In genomic region chr9:71638627-71639026, GRCh38 we compare ENCODE assay signal across 9 cellular contexts.
A peak's percentile ranks its signal among the peaks of the same experiment; 100 is the strongest.
DNase-seq lines count a peak whose midpoint lies in the region; ATAC-seq and TF ChIP-seq lines count a peak whose summit lies in the region.
"Had no signal": no experiment of that assay in that cellular context is flagged by ENCODE, and none has a peak within 500 bp of the region (broad histone marks: within the 10 kb centered on the region; RNA-seq: fewer than 3 reads in every experiment).

No MANE protein-coding gene starts in this region.

- DNase-seq in HT1080 (ENCODE audit: low read depth) = peak; percentile 20
- DNase-seq in activated CD8-positive, alpha-beta T cell treated with anti-CD3 and anti-CD28 coated beads, Interleukin-2, amount 10 ng/mL, durations not matched to agents 7 days and 5 days = peak; percentile 25
- DNase-seq in right cardiac atrium = peak in 2 of 3 donors; percentile 44 to 51
- no peak for DNase-seq in GM19240 (ENCODE audit: insufficient read length, low spot score)
- DNase-seq in OCI-LY7 (ENCODE audit: low spot score) = no peak
- DNase-seq in DMS114 treated with DMSO at 0.1 percent for 48 hours (lab: John Stamatoyannopoulos, UW; ENCODE audit: unreplicated experiment) = no peak
- DNase-seq in WTC11 (ENCODE audit: low spot score) = no peak
- DNase-seq: stimulated activated CD4-positive, alpha-beta T cell treated with anti-CD3 and anti-CD28 coated beads, Interleukin-4, amount 100 ng/mL, for 4 hours had no signal

- H3K9me3 Mint-ChIP-seq in activated CD8-positive, alpha-beta T cell treated with anti-CD3 and anti-CD28 coated beads, Interleukin-2, amount 10 ng/mL, durations not matched to agents 7 days and 5 days (ENCODE audit: insufficient read depth) = no peaks in the 10 kb centered on the region
- no peaks in the 10 kb centered on the region for H3K9me3 Mint-ChIP-seq in WTC11

- no peaks in the 10 kb centered on the region for H3K27me3 ChIP-seq in right cardiac atrium (ENCODE audit: control insufficient read depth, insufficient read depth)
- H3K27me3 ChIP-seq in skeletal muscle tissue (ENCODE audit: control insufficient read depth in 3 of 3, insufficient read depth in 3 of 3, low read length in 3 of 3) = no peaks in the 10 kb centered on the region

- intact Hi-C loops in right cardiac atrium (cut with DNase I) (no loop called here), OCI-LY7 (cut with micrococcal nuclease; ENCODE audit: unreplicated experiment) (no loop called here)

- H3K27me3 Mint-ChIP-seq in activated CD8-positive, alpha-beta T cell treated with anti-CD3 and anti-CD28 coated beads, Interleukin-2, amount 10 ng/mL, durations not matched to agents 7 days and 5 days (ENCODE audit: low read depth) = peaks cover 7% of the 10 kb centered on the region
- H3K27me3 Mint-ChIP-seq in WTC11 (ENCODE audit: low read depth) = no peaks in the 10 kb centered on the region

- CTCF ChIA-PET in activated CD8-positive, alpha-beta T cell treated with anti-CD3 and anti-CD28 coated beads, Interleukin-2, amount 10 ng/mL, durations not matched to agents 7 days and 5 days (lab: Charles Lee) = interaction anchor here (0.9 to 1.8 kb wide), 5 partner anchors 8 to 78 kb away, joined by 3 to 7 read pairs (median 4); no protein-coding TSS in a partner anchor
- CTCF ChIA-PET in OCI-LY7 (lab: Charles Lee; ENCODE audit: unreplicated experiment) (interaction anchor here (1.5 kb wide), 1 partner anchor 23 kb away, joined by 3 read pairs; no protein-coding TSS in a partner anchor), WTC11 (lab: Charles Lee) (interaction anchor here (0.8 kb wide), 1 partner anchor 283 kb away, joined by 3 read pairs; no protein-coding TSS in a partner anchor)

- peak overlapping the region; percentile 13 for H3K4me3 Mint-ChIP-seq in activated CD8-positive, alpha-beta T cell treated with anti-CD3 and anti-CD28 coated beads, Interleukin-2, amount 10 ng/mL, durations not matched to agents 7 days and 5 days
- no peak overlapping the region for H3K4me3 Mint-ChIP-seq in WTC11

- no peaks in the 10 kb centered on the region for H3K36me3 ChIP-seq in skeletal muscle tissue (ENCODE audit: control insufficient read depth in 3 of 3, insufficient read depth in 3 of 3, low read length in 3 of 3)
- no peaks in the 10 kb centered on the region for H3K36me3 ChIP-seq in OCI-LY7 (ENCODE audit: insufficient read depth, low read length)

- H3K4me3 ChIP-seq in right cardiac atrium (ENCODE audit: low read length) (no peak overlapping the region), skeletal muscle tissue (ENCODE audit: low read length in 3 of 3) (no peak overlapping the region), OCI-LY7 (ENCODE audit: low read depth, low read length, poor library complexity, severe bottlenecking) (no peak overlapping the region)

- no peaks in the 10 kb centered on the region for H3K36me3 Mint-ChIP-seq in activated CD8-positive, alpha-beta T cell treated with anti-CD3 and anti-CD28 coated beads, Interleukin-2, amount 10 ng/mL, durations not matched to agents 7 days and 5 days (ENCODE audit: low read depth)
- no peaks in the 10 kb centered on the region for H3K36me3 Mint-ChIP-seq in WTC11

- H3K9me2 ChIP-seq in OCI-LY7 (ENCODE audit: insufficient read depth, low read length) = no peaks in the 10 kb centered on the region

- H3K4me1 ChIP-seq in right cardiac atrium (ENCODE audit: control insufficient read depth, insufficient read depth, low read length) (no peaks in the 10 kb centered on the region), skeletal muscle tissue (ENCODE audit: control insufficient read depth in 3 of 3, insufficient read depth in 3 of 3, low read length in 3 of 3) (no peaks in the 10 kb centered on the region), OCI-LY7 (ENCODE audit: insufficient read depth, low read length, poor library complexity, severe bottlenecking) (no peaks in the 10 kb centered on the region)

- H3K27ac ChIP-seq in right cardiac atrium (ENCODE audit: low read length) (no peak overlapping the region), skeletal muscle tissue (ENCODE audit: low read depth, low read length) (peak overlapping the region; percentile 61), OCI-LY7 (ENCODE audit: low read depth, low read length, poor library complexity, severe bottlenecking) (no peak overlapping the region)

- H3K4me2 ChIP-seq in OCI-LY7 (ENCODE audit: low read length) = no peak overlapping the region

- no peak overlapping the region for H2AFZ ChIP-seq in OCI-LY7 (ENCODE audit: low read length)

- H3K9me3 ChIP-seq in right cardiac atrium (ENCODE audit: control insufficient read depth, low read length) (no peaks in the 10 kb centered on the region), skeletal muscle tissue (ENCODE audit: control insufficient read depth in 3 of 3, low read length in 3 of 3) (no peaks in the 10 kb centered on the region), OCI-LY7 (ENCODE audit: low read length) (no peaks in the 10 kb centered on the region)

- POLR2A ChIA-PET in activated CD8-positive, alpha-beta T cell treated with anti-CD3 and anti-CD28 coated beads, Interleukin-2, amount 10 ng/mL, durations not matched to agents 7 days and 5 days (lab: Charles Lee) = no interaction called here
- POLR2A ChIA-PET in OCI-LY7 (lab: Charles Lee) = interaction anchor here (0.6 to 1.5 kb wide), 3 partner anchors 8 to 1311 kb away, joined by 3 read pairs; no protein-coding TSS in a partner anchor
- POLR2A ChIA-PET in WTC11 (lab: Charles Lee) = no interaction called here

- 29% methylated on average over 7 of the region's 7 CpGs for WGBS in right cardiac atrium

- ATAC-seq in activated CD8-positive, alpha-beta T cell treated with anti-CD3 and anti-CD28 coated beads, Interleukin-2, amount 10 ng/mL, durations not matched to agents 7 days and 5 days = peak; percentile 64
- ATAC-seq in right cardiac atrium (peak; percentile 93 to 97), WTC11 (no peak)

- H3K4me1 Mint-ChIP-seq in activated CD8-positive, alpha-beta T cell treated with anti-CD3 and anti-CD28 coated beads, Interleukin-2, amount 10 ng/mL, durations not matched to agents 7 days and 5 days (ENCODE audit: low read depth) = peaks cover 29% of the 10 kb centered on the region
- peaks cover 9% of the 10 kb centered on the region for H3K4me1 Mint-ChIP-seq in WTC11

- no peak for TF ChIP-seq CTCF in OCI-LY7 (conservative IDR thresholded peaks at IDR 0.05; ENCODE audit: low read length)
- no peak for TF ChIP-seq CTCF in WTC11 (IDR thresholded peaks at IDR 0.05)

- no TSS peak for BruUV-seq in OCI-LY7 (replicated peaks; lab: Mats Ljungman, UMichigan)

- H3K79me2 ChIP-seq in OCI-LY7 (ENCODE audit: insufficient read depth, low read depth, low read length) = no peaks in the 10 kb centered on the region

- H4K20me1 ChIP-seq in OCI-LY7 (ENCODE audit: insufficient read depth, low read length) = no peaks in the 10 kb centered on the region

- no peak overlapping the region for H3K9ac ChIP-seq in skeletal muscle tissue (ENCODE audit: low read depth in 1 of 3, low read length in 3 of 3)

- H3K27ac Mint-ChIP-seq in activated CD8-positive, alpha-beta T cell treated with anti-CD3 and anti-CD28 coated beads, Interleukin-2, amount 10 ng/mL, durations not matched to agents 7 days and 5 days = peak overlapping the region; percentile 83
- no peak overlapping the region for H3K27ac Mint-ChIP-seq in WTC11

TF ChIP-seq in WTC11, 78 proteins besides CTCF, POLR2A, EP300 and RAD21 (continues in another document):
- TF ChIP-seq CBFB (CRISPR knock-in tag; IDR thresholded peaks at IDR 0.05; ENCODE audit: low read depth) = no peak
- no peak for TF ChIP-seq NFATC4 (CRISPR knock-in tag; IDR thresholded peaks at IDR 0.05)
- TF ChIP-seq CDX4 (CRISPR knock-in tag; IDR thresholded peaks at IDR 0.05; ENCODE audit: borderline replicate concordance) = no peak
- TF ChIP-seq, protein P1, sequence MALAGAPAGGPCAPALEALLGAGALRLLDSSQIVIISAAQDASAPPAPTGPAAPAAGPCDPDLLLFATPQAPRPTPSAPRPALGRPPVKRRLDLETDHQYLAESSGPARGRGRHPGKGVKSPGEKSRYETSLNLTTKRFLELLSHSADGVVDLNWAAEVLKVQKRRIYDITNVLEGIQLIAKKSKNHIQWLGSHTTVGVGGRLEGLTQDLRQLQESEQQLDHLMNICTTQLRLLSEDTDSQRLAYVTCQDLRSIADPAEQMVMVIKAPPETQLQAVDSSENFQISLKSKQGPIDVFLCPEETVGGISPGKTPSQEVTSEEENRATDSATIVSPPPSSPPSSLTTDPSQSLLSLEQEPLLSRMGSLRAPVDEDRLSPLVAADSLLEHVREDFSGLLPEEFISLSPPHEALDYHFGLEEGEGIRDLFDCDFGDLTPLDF (CRISPR knock-in tag; IDR thresholded peaks at IDR 0.05) = no peak
- TF ChIP-seq, protein P2, sequence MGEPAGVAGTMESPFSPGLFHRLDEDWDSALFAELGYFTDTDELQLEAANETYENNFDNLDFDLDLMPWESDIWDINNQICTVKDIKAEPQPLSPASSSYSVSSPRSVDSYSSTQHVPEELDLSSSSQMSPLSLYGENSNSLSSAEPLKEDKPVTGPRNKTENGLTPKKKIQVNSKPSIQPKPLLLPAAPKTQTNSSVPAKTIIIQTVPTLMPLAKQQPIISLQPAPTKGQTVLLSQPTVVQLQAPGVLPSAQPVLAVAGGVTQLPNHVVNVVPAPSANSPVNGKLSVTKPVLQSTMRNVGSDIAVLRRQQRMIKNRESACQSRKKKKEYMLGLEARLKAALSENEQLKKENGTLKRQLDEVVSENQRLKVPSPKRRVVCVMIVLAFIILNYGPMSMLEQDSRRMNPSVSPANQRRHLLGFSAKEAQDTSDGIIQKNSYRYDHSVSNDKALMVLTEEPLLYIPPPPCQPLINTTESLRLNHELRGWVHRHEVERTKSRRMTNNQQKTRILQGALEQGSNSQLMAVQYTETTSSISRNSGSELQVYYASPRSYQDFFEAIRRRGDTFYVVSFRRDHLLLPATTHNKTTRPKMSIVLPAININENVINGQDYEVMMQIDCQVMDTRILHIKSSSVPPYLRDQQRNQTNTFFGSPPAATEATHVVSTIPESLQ (CRISPR knock-in tag; IDR thresholded peaks at IDR 0.05) = no peak
- TF ChIP-seq HMGA2 (CRISPR knock-in tag; IDR thresholded peaks at IDR 0.05) = no peak
- no peak for TF ChIP-seq PREB (CRISPR knock-in tag; IDR thresholded peaks at IDR 0.05; ENCODE audit: borderline replicate concordance)

Comparison
In these comparisons a context has a peak if more than half of its experiments do, and no peak if none do; other contexts are left out.
1. DNase-seq: peak in HT1080 (single experiment), activated CD8-positive, alpha-beta T cell treated with anti-CD3 and anti-CD28 coated beads, Interleukin-2, amount 10 ng/mL, durations not matched to agents 7 days and 5 days (single experiment) and right cardiac atrium (2 of 3); none in GM19240 (single experiment), OCI-LY7 (single experiment), DMS114 treated with DMSO at 0.1 percent for 48 hours (single experiment) and WTC11 (single experiment).